Comparison of ENCODE assay signal across 21 cellular contexts in genomic region chr2:44766777-44767176, GRCh38.
"Had no signal": no experiment of that assay in that cellular context is flagged by ENCODE, and none has a peak within 500 bp of the region (broad histone marks: within the 10 kb centered on the region; RNA-seq: fewer than 3 reads in every experiment).

No MANE protein-coding gene starts in this region.

- H3K9me3 ChIP-seq: MG63 had no signal

- H3K4me1 Mint-ChIP-seq: T-cell had no signal

- H3K4me3 Mint-ChIP-seq: T-cell; T-helper 1 cell treated with Interleukin-12 subunit alpha and Interleukin-12 subunit beta and Interleukin-4 antibody, amounts not matched to agents 30 μg/mL and 1 μg/mL, for 36 hours had no signal

- DNase-seq: IMR-90; Karpas-422; KG1; MG63; NCI-H1092; NCI-H1436; NCI-H187; NCI-H2029; NCI-H2081 treated with DMSO at 0.1 percent for 48 hours; NCI-H2171; NCI-H345; NCI-H446 treated with DMSO at 0.1 percent for 48 hours; NCI-H510A treated with DMSO at 0.1 percent for 48 hours; NCI-H526; NK-92 treated with Interleukin-12 subunit alpha and Interleukin-12 subunit beta, amount 100 ng/mL, for 24 hours; PC-3; SHP77; SW 1271; T-cell had no signal

- H3K27ac Mint-ChIP-seq: T-cell; T-helper 1 cell treated with Interleukin-12 subunit alpha and Interleukin-12 subunit beta and Interleukin-4 antibody, amounts not matched to agents 30 μg/mL and 1 μg/mL, for 36 hours had no signal

- H3K27ac ChIP-seq: RWPE1 had no signal

- H3K9me3 Mint-ChIP-seq: T-cell; T-helper 1 cell treated with Interleukin-12 subunit alpha and Interleukin-12 subunit beta and Interleukin-4 antibody, amounts not matched to agents 30 μg/mL and 1 μg/mL, for 36 hours had no signal

- H3K36me3 ChIP-seq: MG63 had no signal

- H3K4me3 ChIP-seq: MG63 had no signal
